In the genomic region with DNA sequence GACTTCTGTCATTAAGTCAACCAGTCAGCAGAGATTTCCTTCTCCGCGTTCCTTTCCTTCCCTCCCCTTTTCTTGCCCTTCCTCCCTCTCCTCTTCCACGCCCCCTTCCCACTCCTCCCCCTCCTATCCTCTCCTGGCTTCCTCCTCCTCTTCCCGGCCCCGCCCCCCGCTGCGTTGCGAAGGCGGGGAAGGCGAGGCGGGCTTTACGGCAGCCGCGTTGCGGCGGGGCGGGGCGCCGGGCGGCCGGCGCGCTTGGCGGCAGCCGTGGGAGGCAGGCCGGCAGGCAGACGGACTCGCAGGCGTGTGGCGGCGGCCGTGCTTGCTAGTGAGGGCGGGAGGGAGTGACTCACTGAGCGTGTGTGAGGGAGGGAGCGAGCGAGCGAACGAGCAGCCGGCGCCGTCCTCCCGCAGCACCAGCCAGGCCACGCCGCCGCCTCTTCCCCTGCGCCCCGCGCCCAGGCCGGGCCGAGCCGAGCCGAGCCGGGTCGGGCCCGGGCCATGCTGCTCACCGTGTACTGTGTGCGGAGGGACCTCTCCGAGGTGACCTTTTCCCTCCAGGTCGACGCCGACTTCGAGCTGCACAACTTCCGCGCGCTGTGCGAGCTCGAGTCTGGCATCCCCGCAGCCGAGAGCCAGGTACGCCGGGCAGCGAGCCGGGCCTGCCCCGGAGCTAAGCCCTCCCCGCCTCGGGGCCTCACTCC, we compare ENCODE assay signal across 8 cellular contexts. TPM values are rescaled to one million over a fixed set of nuclear protein-coding genes. Genes with fewer than 3 reads are reported as not detected.
DNase-seq lines count a peak whose midpoint lies in the region; ATAC-seq and TF ChIP-seq lines count a peak whose summit lies in the region.

A gene (plus strand): TSS at position 286 of the 701 bp plus-strand sequence. CDS start 213 bp downstream, at position 499.

- H3K4me3 ChIP-seq in mucosa of descending colon, result peak within 1 kb of the TSS; percentile 94

- DNase-seq in Calu3 (peak; percentile 96), OCI-M1 (lab: John Stamatoyannopoulos, UW) (peak; percentile 98), activated T-cell treated with anti-CD3 and anti-CD28 coated beads for 4 hours (peak; percentile 88), epithelial cell of prostate (ENCODE audit: low read depth, low spot score) (peak; percentile 89), mucosa of descending colon (peak; percentile 97 to 98 (median 98))
- peak; percentile 80 to 87 for DNase-seq in stimulated activated CD8-positive, alpha-beta memory T cell treated with anti-CD3 and anti-CD28 coated beads, Interleukin-4, amount 100 ng/mL, for 1 hour (ENCODE audit: low read depth in 2 of 2, low spot score in 1 of 2)

- no TSS peak for BruUV-seq in Calu3 (replicated peaks; lab: Mats Ljungman, UMichigan)

- H3K36me3 Mint-ChIP-seq in Calu3 (ENCODE audit: insufficient read depth, unreplicated experiment) (peaks cover 33% of the 10 kb centered on the region), IgD-negative memory B cell (peaks cover 5% of the 10 kb centered on the region)

- peaks cover 32% of the 10 kb centered on the region for H3K4me1 ChIP-seq in mucosa of descending colon (ENCODE audit: low read depth)

- ATAC-seq in GM21528 (IDR thresholded peaks at IDR 0.05; ENCODE audit: low FRiP score, unreplicated experiment) (peak; percentile 68), mucosa of descending colon (peak; percentile 94)

- H3K27me3 Mint-ChIP-seq in Calu3 (ENCODE audit: unreplicated experiment) (no peaks in the 10 kb centered on the region), IgD-negative memory B cell (no peaks in the 10 kb centered on the region)

- peaks cover 13% of the 10 kb centered on the region for H3K4me1 Mint-ChIP-seq in Calu3 (ENCODE audit: low read depth, unreplicated experiment)
- H3K4me1 Mint-ChIP-seq in IgD-negative memory B cell, result peaks cover 24 to 29% (median 27%) of the 10 kb centered on the region in 3 donors

- no peaks in the 10 kb centered on the region for H3K9me3 Mint-ChIP-seq in Calu3 (ENCODE audit: low read depth, unreplicated experiment)
- H3K9me3 Mint-ChIP-seq in IgD-negative memory B cell, result no peaks in the 10 kb centered on the region

- intact Hi-C loops in Calu3 (cut with micrococcal nuclease; ENCODE audit: unreplicated experiment), result loop anchor here (5.0 kb wide), 1 partner anchor 90 kb away; a partner anchor contains a TSS
- intact Hi-C loops in mucosa of descending colon (cut with DNase I, micrococcal nuclease), result no loop called here

- peak within 1 kb of the TSS; percentile 96 for H3K27ac ChIP-seq in epithelial cell of prostate

- peak within 1 kb of the TSS; percentile 77 for H3K27ac Mint-ChIP-seq in Calu3 (ENCODE audit: unreplicated experiment)
- H3K27ac Mint-ChIP-seq in IgD-negative memory B cell, result peak within 1 kb of the TSS; percentile 96 to 98 (median 96)

- TF ChIP-seq CTCF in Calu3 (IDR thresholded peaks at IDR 0.05; ENCODE audit: unreplicated experiment) (no peak), mucosa of descending colon (IDR thresholded peaks at IDR 0.05) (no peak)

- no peaks in the 10 kb centered on the region for H3K9me3 ChIP-seq in mucosa of descending colon

- H3K4me3 Mint-ChIP-seq in Calu3 (ENCODE audit: low read depth, unreplicated experiment) (peak within 1 kb of the TSS; percentile 63), IgD-negative memory B cell (peak within 1 kb of the TSS; percentile 92 to 97 (median 95))

- CTCF ChIA-PET in Calu3 (lab: Charles Lee), result no interaction called here

- H3K36me3 ChIP-seq in mucosa of descending colon (ENCODE audit: low read depth), result no peaks in the 10 kb centered on the region

RNA-seq across cellular contexts. Expression of the gene that starts here (rescaled TPM):
- total RNA-seq in Calu3 (2022), result 27.0 and 30.1 TPM in 2 replicates
- polyA plus RNA-seq in IgD-negative memory B cell, result 6.5 TPM
- total RNA-seq in mucosa of descending colon, result 10 to 100 TPM; 33.5 to 36.2 (median 34.6) TPM

Comparison
In these comparisons a context has a peak if more than half of its experiments do, and no peak if none do; other contexts are left out.
1. Peak in every context shown above with its lines: DNase-seq, ATAC-seq, H3K4me3 ChIP-seq and H3K27ac ChIP-seq.